Comparison of ENCODE assay signal across 16 cellular contexts in genomic region chrX:149506349-149506748, GRCh38. TPM values are rescaled to one million over a fixed set of nuclear protein-coding genes. Genes with fewer than 3 reads are reported as not detected.
"Had no signal": no experiment of that assay in that cellular context is flagged by ENCODE, and none has a peak within 500 bp of the region (broad histone marks: within the 10 kb centered on the region; RNA-seq: fewer than 3 reads in every experiment).

No MANE protein-coding gene starts in this region.

- H2AFZ ChIP-seq: hepatocyte had no signal

- H3K27me3 ChIP-seq: hepatocyte, right lobe of liver had no signal

- H3K4me1 ChIP-seq: prostate gland, right lobe of liver had no signal

- H3K4me3 ChIP-seq: hepatocyte, lung, prostate gland, right lobe of liver had no signal

- H3K79me2 ChIP-seq: hepatocyte had no signal

- H3K4me3 Mint-ChIP-seq: natural killer cell treated with Interleukin-12 subunit alpha and Interleukin-12 subunit beta and Interleukin-15 and Interleukin-18, amount 100 ng/mL, for 72 hours had no signal

- H3K9me3 Mint-ChIP-seq: activated naive CD4-positive, alpha-beta T cell treated with anti-CD3 and anti-CD28 coated beads, Interleukin-2, amount 50 U/mL, for 72 hours; activated T-helper 2 cell treated with anti-CD3 and anti-CD28 coated beads, Interferon-gamma antibody, Interleukin-2, Interleukin-4, amounts not matched to agents 10 μg/mL and 5 μg/mL and 100 μg/mL, durations not matched to agents 14 hours and 24 hours and 36 hours; natural killer cell treated with Interleukin-12 subunit alpha and Interleukin-12 subunit beta and Interleukin-15 and Interleukin-18, amount 100 ng/mL, for 72 hours; stimulated activated effector memory CD8-positive, alpha-beta T cell treated with anti-CD3 and anti-CD28 coated beads, Interleukin-12 subunit alpha, Interleukin-12 subunit beta, amount 100 ng/mL, for 72 hours had no signal

- H3K27ac ChIP-seq: hepatocyte, prostate gland, right lobe of liver had no signal

- H3K36me3 ChIP-seq: prostate gland, right lobe of liver had no signal

- H3K27ac Mint-ChIP-seq: activated T-helper 2 cell treated with anti-CD3 and anti-CD28 coated beads, Interferon-gamma antibody, Interleukin-2, Interleukin-4, amounts not matched to agents 10 μg/mL and 5 μg/mL and 100 μg/mL, durations not matched to agents 14 hours and 24 hours and 36 hours had no signal

- ATAC-seq: activated naive CD4-positive, alpha-beta T cell treated with anti-CD3 and anti-CD28 coated beads, Interleukin-2, amount 50 U/mL, for 72 hours; left colon; natural killer cell treated with Interleukin-12 subunit alpha and Interleukin-12 subunit beta and Interleukin-15 and Interleukin-18, amount 100 ng/mL, for 72 hours; right lobe of liver; stimulated activated effector memory CD8-positive, alpha-beta T cell treated with anti-CD3 and anti-CD28 coated beads, Interleukin-12 subunit alpha, Interleukin-12 subunit beta, amount 100 ng/mL, for 72 hours had no signal

- H3K9me3 ChIP-seq: prostate gland, right lobe of liver had no signal

- DNase-seq: activated CD4-positive, CD25-positive, alpha-beta regulatory T cell treated with anti-CD3 and anti-CD28 coated beads, Interleukin-2, amount 50 U/mL, for 72 hours; anterior cingulate cortex; left colon; right lobe of liver; substantia nigra; T-helper 9 cell; trophoblast cell had no signal

RNA-seq across cellular contexts. Expression of gene HSFX3, which starts 43.4 kb away (rescaled TPM):
- total RNA-seq: activated naive CD4-positive, alpha-beta T cell treated with anti-CD3 and anti-CD28 coated beads, Interleukin-2, amount 50 U/mL, for 72 hours; hepatocyte; left colon; lung; mononuclear cell; natural killer cell treated with Interleukin-12 subunit alpha and Interleukin-12 subunit beta and Interleukin-15 and Interleukin-18, amount 100 ng/mL, for 72 hours; omental fat pad; right lobe of liver had no signal
- polyA plus RNA-seq: hepatocyte, lung had no signal
